ENCODE assay signal across 8 cellular contexts in genomic region chr4:186845137-186845842, GRCh38.
A peak's percentile ranks its signal among the peaks of the same experiment; 100 is the strongest.
DNase-seq lines count a peak whose midpoint lies in the region; ATAC-seq and TF ChIP-seq lines count a peak whose summit lies in the region.

No MANE protein-coding gene starts in this region.

- peak overlapping the region; percentile 55 to 83 for H3K27ac ChIP-seq in testis

- POLR2A ChIA-PET in HEK293T (lab: Yijun Ruan, JAX), result interaction anchor here (1.4 kb wide), 1 partner anchor 23 kb away, joined by 3 read pairs; no protein-coding TSS in a partner anchor

- H3K9me3 ChIP-seq in testis (no peaks in the 10 kb centered on the region), BE2C (no peaks in the 10 kb centered on the region)

- H3K4me3 ChIP-seq in testis (no peak overlapping the region), BE2C (ENCODE audit: low read depth, low read length) (no peak overlapping the region)

- H3K4me1 ChIP-seq in testis, result no peaks in the 10 kb centered on the region
- no peaks in the 10 kb centered on the region for H3K4me1 ChIP-seq in BE2C

- intact Hi-C loops in testis (cut with DNase I; ENCODE audit: low total_unique reads), result no loop called here

- no peaks in the 10 kb centered on the region for H3K27me3 ChIP-seq in testis
- no peaks in the 10 kb centered on the region for H3K27me3 ChIP-seq in BE2C

- no peaks in the 10 kb centered on the region for H3K36me3 ChIP-seq in testis (ENCODE audit: low read depth, missing control alignments)
- no peaks in the 10 kb centered on the region for H3K36me3 ChIP-seq in BE2C

- WGBS in testis, 2 donors, result 61 to 65% methylated on average over 9 of the region's 9 CpGs

- DNase-seq in HT-29 (ENCODE audit: low spot score), result peak; percentile 77
- DNase-seq in amniotic stem cell (lab: John Stamatoyannopoulos, UW), result peak; percentile 44
- DNase-seq in islet precursor cell, result peak; percentile 78
- DNase-seq in testis, result peak; percentile 24
- no peak for DNase-seq in BE2C
- DNase-seq in HEK293T (ENCODE audit: extremely low spot score), result no peak
- DNase-seq in stimulated activated CD4-positive, alpha-beta T cell treated with anti-CD3 and anti-CD28 coated beads, Interleukin-12 subunit alpha, Interleukin-12 subunit beta, amount 100 ng/mL, for 4 hours, result no peak

- no peak for TF ChIP-seq POLR2A in testis (IDR thresholded peaks at IDR 0.05)

- TF ChIP-seq CTCF in testis (IDR thresholded peaks at IDR 0.05) (no peak), BE2C (IDR thresholded peaks at IDR 0.05; ENCODE audit: low read depth, low read length) (no peak)

- ATAC-seq in GM21619 (IDR thresholded peaks at IDR 0.05; ENCODE audit: unreplicated experiment), result no peak

- CTCF ChIA-PET in HEK293T (lab: Yijun Ruan, JAX), result interaction anchor here (1.6 kb wide), 1 partner anchor 17 kb away, joined by 7 read pairs; no protein-coding TSS in a partner anchor

TF ChIP-seq in HEK293T, 16 proteins besides CTCF, POLR2A, EP300 and RAD21:
- TF ChIP-seq ELF4 (IDR thresholded peaks at IDR 0.05) (no peak), FOXK2 (IDR thresholded peaks at IDR 0.05) (no peak), PKNOX1 (IDR thresholded peaks at IDR 0.05) (no peak), ARNT (IDR thresholded peaks at IDR 0.05) (no peak), FOXA1 (IDR thresholded peaks at IDR 0.05) (no peak), BHLHE40 (IDR thresholded peaks at IDR 0.05; ENCODE audit: borderline replicate concordance) (no peak), TARDBP (IDR thresholded peaks at IDR 0.05) (no peak), LEF1 (IDR thresholded peaks at IDR 0.05; ENCODE audit: borderline replicate concordance) (no peak), CTBP1 (IDR thresholded peaks at IDR 0.05; ENCODE audit: borderline replicate concordance) (no peak)

Comparison
In these comparisons a context has a peak if more than half of its experiments do, and no peak if none do; other contexts are left out.
1. DNase-seq: peak in HT-29 (single experiment), amniotic stem cell (single experiment), islet precursor cell (single experiment) and testis (single experiment); none in BE2C (single experiment), HEK293T (single experiment) and stimulated activated CD4-positive, alpha-beta T cell treated with anti-CD3 and anti-CD28 coated beads, Interleukin-12 subunit alpha, Interleukin-12 subunit beta, amount 100 ng/mL, for 4 hours (single experiment).